ENCODE assay signal across 1 cellular context in the genomic region with DNA sequence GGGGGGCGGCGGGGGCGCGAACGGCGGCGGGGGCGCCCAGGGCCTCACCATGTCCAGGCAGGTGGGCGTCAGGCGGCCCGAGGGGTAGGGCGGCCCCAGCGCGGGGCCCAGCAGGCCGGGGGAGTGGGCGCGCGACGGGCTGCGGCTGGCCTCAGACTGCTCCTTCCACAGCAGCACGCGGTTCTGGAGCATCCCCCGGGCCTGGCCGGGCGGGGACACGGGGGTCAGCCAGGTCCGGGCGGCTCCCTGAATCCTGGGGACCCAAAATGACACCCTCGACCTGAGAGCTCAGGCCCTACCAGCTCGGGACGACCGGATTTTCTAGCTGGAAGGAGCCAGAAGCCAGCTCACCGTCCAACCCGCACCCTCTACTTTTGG.
TF ChIP-seq lines count a peak whose summit lies in the region.

No MANE protein-coding gene starts in this region.

TF ChIP-seq in IMR-90, 13 proteins besides CTCF, POLR2A, EP300 and RAD21:
- no peak for TF ChIP-seq RFX5 (IDR thresholded peaks at IDR 0.05; ENCODE audit: low read depth, low read length)
